Comparison of ENCODE assay signal across 24 cellular contexts in genomic region chr2:31529256-31529655, GRCh38. TPM values are rescaled to one million over a fixed set of nuclear protein-coding genes. Genes with fewer than 3 reads are reported as not detected.
DNase-seq lines count a peak whose midpoint lies in the region; ATAC-seq, FAIRE-seq and TF ChIP-seq lines count a peak whose summit lies in the region.
"Had no signal": no experiment of that assay in that cellular context is flagged by ENCODE, and none has a peak within 500 bp of the region (broad histone marks: within the 10 kb centered on the region; RNA-seq: fewer than 3 reads in every experiment).

No MANE protein-coding gene starts in this region.

- H3K27me3 Mint-ChIP-seq in progenitor cell of endocrine pancreas = no peaks in the 10 kb centered on the region

- in situ Hi-C loops in HepG2 (cut with HindIII; ENCODE audit: extremely low pct_ligation_motif_present, low pct_unique_long_range_greater_than_20kb) = no loop called here

- peaks cover 3% of the 10 kb centered on the region for H3K4me1 Mint-ChIP-seq in progenitor cell of endocrine pancreas (ENCODE audit: low read depth)

- no peak overlapping the region for H2AFZ ChIP-seq in HepG2 (ENCODE audit: low read length)

- no peak for TF ChIP-seq EP300 in HepG2 (IDR thresholded peaks at IDR 0.05; ENCODE audit: low read depth in 2 of 2, low read length in 2 of 2)
- TF ChIP-seq EP300 in HepG2 (CRISPR knock-in tag; IDR thresholded peaks at IDR 0.05; ENCODE audit: borderline replicate concordance) = no peak

- H3K4me3 ChIP-seq in liver (ENCODE audit: low read depth in 1 of 3, low read length in 3 of 3) (no peak overlapping the region), HepG2 (replicated peaks in 1 of 3; ENCODE audit: insufficient read depth in 1 of 3, low read depth in 2 of 3, low read length in 3 of 3) (no peak overlapping the region)
- H3K4me3 ChIP-seq: A549 had no signal

- no peak for ATAC-seq in HepG2
- ATAC-seq in left lobe of liver = peak; percentile 68
- no peak for ATAC-seq in HG02759 (IDR thresholded peaks at IDR 0.05; ENCODE audit: unreplicated experiment)
- ATAC-seq: A549, HCT116 had no signal

- TF ChIP-seq POLR2A in HepG2 (IDR thresholded peaks at IDR 0.05; ENCODE audit: insufficient read depth in 1 of 2, low read depth in 2 of 2, low read length in 2 of 2) = no peak

- no peak for DNase-seq in HepG2 (ENCODE audit: low spot score)
- no peak for DNase-seq in left lobe of liver (ENCODE audit: low spot score)
- DNase-seq in progenitor cell of endocrine pancreas (ENCODE audit: low spot score, unreplicated experiment) = no peak
- no peak for DNase-seq in NCI-H2029 treated with DMSO at 0.1 percent for 48 hours (lab: John Stamatoyannopoulos, UW)
- DNase-seq: 8988T; ACHN; C1 segment of cervical spinal cord; Calu3; CD4-positive, alpha-beta memory T cell; COR-L47; DMS53; DMS79 treated with DMSO at 0.1 percent for 48 hours; GF-D8; H9 had no signal

- peak overlapping the region; percentile 53 for H3K27ac Mint-ChIP-seq in progenitor cell of endocrine pancreas
- H3K27ac Mint-ChIP-seq: CD4-positive, alpha-beta memory T cell; H9 had no signal

- H3K9ac ChIP-seq in liver (ENCODE audit: low read depth in 1 of 2, low read length in 2 of 2) = no peak overlapping the region
- H3K9ac ChIP-seq in HepG2 (ENCODE audit: insufficient read depth, low read depth, low read length) = no peak overlapping the region

- H3K27me3 ChIP-seq in liver (ENCODE audit: control insufficient read depth in 4 of 4, insufficient read depth in 4 of 4, low read length in 3 of 4) (no peaks in the 10 kb centered on the region), HepG2 (ENCODE audit: control insufficient read depth in 1 of 2, insufficient read depth in 2 of 2, low read length in 2 of 2) (peaks cover 0 to 29% of the 10 kb centered on the region in 2 experiments; a peak in 2 of 5 replicates)

- no peak for FAIRE-seq in HepG2 (lab: Jason Lieb, UNC)
- FAIRE-seq: A549, GM12891, GM18507, H1 had no signal

- intact Hi-C loops in HepG2 (cut with micrococcal nuclease; ENCODE audit: unreplicated experiment) = no loop called here

- TF ChIP-seq CTCF in liver (IDR thresholded peaks at IDR 0.05; ENCODE audit: low read depth, low read length, missing input control) = no peak
- TF ChIP-seq CTCF in HepG2 (CRISPR knock-in tag; IDR thresholded peaks at IDR 0.05) = no peak
- TF ChIP-seq CTCF in progenitor cell of endocrine pancreas (IDR thresholded peaks at IDR 0.05; ENCODE audit: unreplicated experiment) = no peak

- CTCF ChIA-PET in HepG2 (lab: Yijun Ruan, JAX; ENCODE audit: low intra/inter-chr PET ratio, low total read pairs) = no interaction called here

- H4K20me1 ChIP-seq in HepG2 (ENCODE audit: insufficient read depth, low read length) = no peaks in the 10 kb centered on the region

- H3K9me3 ChIP-seq in liver (ENCODE audit: control insufficient read depth in 4 of 4, low read length in 3 of 4) (no peaks in the 10 kb centered on the region), HepG2 (ENCODE audit: low read length) (no peaks in the 10 kb centered on the region)
- H3K9me3 ChIP-seq: A549 had no signal

- whole genome bisulfite sequencing in liver = 58% methylated on average over 8 of the region's 8 CpGs
- 60% methylated on average over 8 of the region's 8 CpGs for WGBS in HepG2 (ENCODE audit: low lambda C conversion rate)

- no peak overlapping the region for H3K4me2 ChIP-seq in HepG2 (ENCODE audit: low read depth, low read length)
- H3K4me2 ChIP-seq: A549 had no signal

- H3K36me3 Mint-ChIP-seq in progenitor cell of endocrine pancreas (ENCODE audit: insufficient read depth) = no peaks in the 10 kb centered on the region
- H3K36me3 Mint-ChIP-seq: CD4-positive, alpha-beta memory T cell had no signal

- H3K27ac ChIP-seq in liver (ENCODE audit: low read depth in 1 of 2, low read length in 2 of 2) (no peak overlapping the region), HepG2 (ENCODE audit: extremely low read length, insufficient read depth, low read length) (no peak overlapping the region)
- H3K27ac ChIP-seq: A549 had no signal

- H3K79me2 ChIP-seq in HepG2 (ENCODE audit: insufficient read depth, low read length) = no peaks in the 10 kb centered on the region

- peaks cover 0 to 14% (median 3%) of the 10 kb centered on the region in 4 donors for H3K4me1 ChIP-seq in liver (ENCODE audit: control insufficient read depth in 4 of 4, insufficient read depth in 4 of 4, low read length in 3 of 4)
- no peaks in the 10 kb centered on the region for H3K4me1 ChIP-seq in HepG2 (ENCODE audit: insufficient read depth, low read length)
- H3K4me1 ChIP-seq: A549 had no signal

- TF ChIP-seq RAD21 in liver (IDR thresholded peaks at IDR 0.05) (peak in 1 of 2 donors; percentile 16), HepG2 (CRISPR knock-in tag; IDR thresholded peaks at IDR 0.05) (no peak)

- H3K36me3 ChIP-seq in liver (ENCODE audit: control insufficient read depth in 4 of 4, insufficient read depth in 3 of 4, low read depth in 1 of 4, low read length in 3 of 4) (peaks cover 0 to 44% (median 4%) of the 10 kb centered on the region in 4 donors), HepG2 (replicated peaks in 1 of 2; ENCODE audit: control insufficient read depth in 1 of 2, insufficient read depth in 2 of 2, low read length in 2 of 2) (no peaks in the 10 kb centered on the region)

- no peaks in the 10 kb centered on the region for H3K9me3 Mint-ChIP-seq in progenitor cell of endocrine pancreas (ENCODE audit: low read depth)
- H3K9me3 Mint-ChIP-seq: CD4-positive, alpha-beta memory T cell; H9 had no signal

- BruUV-seq in HepG2 (replicated peaks; lab: Mats Ljungman, UMichigan) = no TSS peak

- POLR2A ChIA-PET in HepG2 (lab: Yijun Ruan, JAX) = no interaction called here

- no peak overlapping the region for H3K4me3 Mint-ChIP-seq in progenitor cell of endocrine pancreas (ENCODE audit: low read depth)
- H3K4me3 Mint-ChIP-seq: CD4-positive, alpha-beta memory T cell; H9 had no signal

TF ChIP-seq in liver, 16 proteins besides CTCF, POLR2A, EP300 and RAD21 (continues in another document):
- TF ChIP-seq FOXA1 (IDR thresholded peaks at IDR 0.05) (no peak), MAX (IDR thresholded peaks at IDR 0.05) (peak; percentile 36), TAF1 (conservative IDR thresholded peaks at IDR 0.05) (no peak), EGR1 (IDR thresholded peaks at IDR 0.05; ENCODE audit: low read depth in 2 of 2) (no peak)

TF ChIP-seq in HepG2, 621 proteins besides CTCF, POLR2A, EP300 and RAD21 (continues in another document):
- TF ChIP-seq ZBTB39 (CRISPR knock-in tag; IDR thresholded peaks at IDR 0.05) = no peak
- TF ChIP-seq SMAD1 (CRISPR knock-in tag; IDR thresholded peaks at IDR 0.05; ENCODE audit: borderline replicate concordance, low read depth) = no peak
- TF ChIP-seq ZSCAN25 (CRISPR knock-in tag; IDR thresholded peaks at IDR 0.05) = no peak

RNA-seq across cellular contexts. Expression of gene SRD5A2, which starts 51.5 kb away (rescaled TPM):
- 10 to 100 TPM in 1 of 2 donors, not detected in 1; 23.3 TPM for total RNA-seq in liver
- polyA plus RNA-seq in liver = 1 to 10 TPM; 2.3 to 2.9 TPM
- total RNA-seq in HepG2 (2016; rRNA removed; fragmentation: Illumina TruSeq; extraction: Trizol) = not detected in 2 replicates
- total RNA-seq in HepG2 (2016; cell fraction: cytosol; rRNA removed; fragmentation: Illumina TruSeq; extraction: Trizol; ENCODE audit: low read depth) = not detected in 2 replicates
- not detected in 2 replicates for total RNA-seq in HepG2 (2016; cell fraction: insoluble cytoplasmic fraction; rRNA removed; fragmentation: Illumina TruSeq; extraction: Trizol)
- not detected in 2 replicates for total RNA-seq in HepG2 (2016; cell fraction: membrane; rRNA removed; fragmentation: Illumina TruSeq; extraction: Trizol)
- not detected in 2 replicates for total RNA-seq in HepG2 (2016; cell fraction: nucleus; rRNA removed; fragmentation: Illumina TruSeq; extraction: Trizol)
- polyA plus RNA-seq in HepG2 (2011; rRNA removed) = 0.01 and 0.04 TPM in 2 replicates
- polyA plus RNA-seq in HepG2 (2011; cell fraction: cytosol; rRNA removed) = 0.01 TPM in 1 of 2 replicates, not detected in the other
- polyA plus RNA-seq in HepG2 (2011; cell fraction: nucleus; rRNA removed) = 0.06 and 0.07 TPM in 2 replicates
- 0.04 TPM in 1 of 2 replicates, not detected in the other for polyA plus RNA-seq in HepG2 (2012)
- not detected in 2 replicates for polyA plus RNA-seq in HepG2 (2016; cell fraction: cytosol; fragmentation: Illumina TruSeq; extraction: Trizol; ENCODE audit: low read depth)
- 0.04 TPM in 1 of 2 replicates, not detected in the other for polyA plus RNA-seq in HepG2 (2016; cell fraction: insoluble cytoplasmic fraction; fragmentation: Illumina TruSeq; extraction: Trizol; ENCODE audit: low read depth)
- 0.03 TPM in 1 of 2 replicates, not detected in the other for polyA plus RNA-seq in HepG2 (2016; cell fraction: membrane; fragmentation: Illumina TruSeq; extraction: Trizol; ENCODE audit: low read depth)
- polyA plus RNA-seq in HepG2 (2016; cell fraction: nucleus; fragmentation: Illumina TruSeq; extraction: Trizol; ENCODE audit: insufficient read depth, low read depth) = not detected in 2 replicates
- polyA minus RNA-seq in HepG2 (2011; rRNA and poly(A)+ RNA removed; ENCODE audit: low replicate concordance) = 0.02 TPM in 1 of 2 replicates, not detected in the other
- not detected in 2 replicates for polyA minus RNA-seq in HepG2 (2011; cell fraction: cytosol; rRNA and poly(A)+ RNA removed)
- polyA minus RNA-seq in HepG2 (2011; cell fraction: nucleus; rRNA and poly(A)+ RNA removed) = 0.13 TPM in 1 of 2 replicates, not detected in the other
- total RNA-seq in left lobe of liver = 7.6 TPM
- total RNA-seq in progenitor cell of endocrine pancreas = 0.07 TPM in 1 of 2 replicates, not detected in the other
- total RNA-seq: Calu3; CD4-positive, alpha-beta memory T cell; Daoy; G401; H1; H9 had no signal
- polyA plus RNA-seq: BJ; CD4-positive, alpha-beta memory T cell had no signal
